Comparison of ENCODE assay signal across 15 cellular contexts in genomic region chr20:47241345-47241781, GRCh38.
A peak's percentile ranks its signal among the peaks of the same experiment; 100 is the strongest.
DNase-seq lines count a peak whose midpoint lies in the region; ATAC-seq and TF ChIP-seq lines count a peak whose summit lies in the region.
"Had no signal": no experiment of that assay in that cellular context is flagged by ENCODE, and none has a peak within 500 bp of the region (broad histone marks: within the 10 kb centered on the region; RNA-seq: fewer than 3 reads in every experiment).

No MANE protein-coding gene starts in this region.

- H3K27me3 Mint-ChIP-seq in memory B cell = no peaks in the 10 kb centered on the region
- no peaks in the 10 kb centered on the region for H3K27me3 Mint-ChIP-seq in CD4-positive, alpha-beta T cell
- H3K27me3 Mint-ChIP-seq: activated CD4-positive, alpha-beta memory T cell treated with anti-CD3 and anti-CD28 coated beads for 36 hours; activated naive CD4-positive, alpha-beta T cell treated with anti-CD3 and anti-CD28 coated beads, Interleukin-2, amount 50 U/mL, for 24 hours; naive B cell had no signal

- no peaks in the 10 kb centered on the region for H3K9me3 ChIP-seq in A673 (ENCODE audit: low read depth, low read length, poor library complexity, severe bottlenecking)
- no peaks in the 10 kb centered on the region for H3K9me3 ChIP-seq in body of pancreas
- no peaks in the 10 kb centered on the region for H3K9me3 ChIP-seq in CD4-positive, alpha-beta T cell (ENCODE audit: control insufficient read depth, low read length)
- H3K9me3 ChIP-seq: HAP-1 had no signal

- H3K9me3 Mint-ChIP-seq in memory B cell = no peaks in the 10 kb centered on the region
- H3K9me3 Mint-ChIP-seq in CD4-positive, alpha-beta T cell = no peaks in the 10 kb centered on the region
- H3K9me3 Mint-ChIP-seq: activated CD4-positive, alpha-beta memory T cell treated with anti-CD3 and anti-CD28 coated beads for 36 hours; activated naive CD4-positive, alpha-beta T cell treated with anti-CD3 and anti-CD28 coated beads, Interleukin-2, amount 50 U/mL, for 24 hours; naive B cell had no signal

- peaks cover 30% of the 10 kb centered on the region for H3K36me3 ChIP-seq in A673 (ENCODE audit: insufficient read depth, low read length, poor library complexity, severe bottlenecking)
- H3K36me3 ChIP-seq in body of pancreas (replicated peaks in 1 of 2; ENCODE audit: insufficient read depth in 1 of 2, low read depth in 2 of 2) = peaks cover 0 to 16% of the 10 kb centered on the region in 2 donors

- no peak overlapping the region for H3K4me3 ChIP-seq in A673 (ENCODE audit: low read depth, low read length, poor library complexity, severe bottlenecking)
- no peak overlapping the region for H3K4me3 ChIP-seq in body of pancreas
- H3K4me3 ChIP-seq: dorsolateral prefrontal cortex, HAP-1 had no signal

- peak overlapping the region; percentile 81 for H3K27ac Mint-ChIP-seq in memory B cell
- H3K27ac Mint-ChIP-seq in CD4-positive, alpha-beta T cell = no peak overlapping the region
- H3K27ac Mint-ChIP-seq: activated CD4-positive, alpha-beta memory T cell treated with anti-CD3 and anti-CD28 coated beads for 36 hours; activated naive CD4-positive, alpha-beta T cell treated with anti-CD3 and anti-CD28 coated beads, Interleukin-2, amount 50 U/mL, for 24 hours had no signal

- H3K27me3 ChIP-seq in A673 (replicated peaks; ENCODE audit: insufficient read depth, low read depth, low read length, poor library complexity) (no peaks in the 10 kb centered on the region), body of pancreas (no peaks in the 10 kb centered on the region)
- H3K27me3 ChIP-seq in CD4-positive, alpha-beta T cell (ENCODE audit: control insufficient read depth, insufficient read depth, low read length) = no peaks in the 10 kb centered on the region
- H3K27me3 ChIP-seq: dorsolateral prefrontal cortex had no signal

- H3K4me3 Mint-ChIP-seq in memory B cell = no peak overlapping the region
- no peak overlapping the region for H3K4me3 Mint-ChIP-seq in CD4-positive, alpha-beta T cell
- H3K4me3 Mint-ChIP-seq: activated CD4-positive, alpha-beta memory T cell treated with anti-CD3 and anti-CD28 coated beads for 36 hours; activated naive CD4-positive, alpha-beta T cell treated with anti-CD3 and anti-CD28 coated beads, Interleukin-2, amount 50 U/mL, for 24 hours; naive B cell had no signal

- peaks cover 3% of the 10 kb centered on the region for H3K4me1 Mint-ChIP-seq in memory B cell
- H3K4me1 Mint-ChIP-seq in CD4-positive, alpha-beta T cell (ENCODE audit: low read depth) = no peaks in the 10 kb centered on the region

- CTCF ChIA-PET in A673 (lab: Charles Lee) = no interaction called here
- CTCF ChIA-PET in CD4-positive, alpha-beta T cell (lab: Charles Lee) = no interaction called here

- TF ChIP-seq POLR2A in body of pancreas (IDR thresholded peaks at IDR 0.05) = no peak

- 86 to 91% methylated on average over 8 of the region's 8 CpGs for WGBS in body of pancreas, 2 donors

- H3K4me1 ChIP-seq in A673 (ENCODE audit: insufficient read depth, low read length, poor library complexity, severe bottlenecking) (no peaks in the 10 kb centered on the region), body of pancreas (peaks cover 10% of the 10 kb centered on the region)
- H3K4me1 ChIP-seq: HAP-1 had no signal

- H3K27ac ChIP-seq in A673 (ENCODE audit: low read depth, low read length, poor library complexity, severe bottlenecking) (no peak overlapping the region), body of pancreas (no peak overlapping the region)
- H3K27ac ChIP-seq in CD4-positive, alpha-beta T cell (ENCODE audit: low read depth, low read length) = no peak overlapping the region

- H3K36me3 Mint-ChIP-seq in memory B cell = peaks cover 43% of the 10 kb centered on the region
- H3K36me3 Mint-ChIP-seq in CD4-positive, alpha-beta T cell (ENCODE audit: low read depth) = peaks cover 83% of the 10 kb centered on the region

- POLR2A ChIA-PET in A673 (lab: Charles Lee; ENCODE audit: low non-redundant PET) = no interaction called here
- POLR2A ChIA-PET in CD4-positive, alpha-beta T cell (lab: Charles Lee) = no interaction called here

- TF ChIP-seq CTCF in A673 (conservative IDR thresholded peaks at IDR 0.05; ENCODE audit: low read depth, low read length) = no peak
- TF ChIP-seq CTCF in body of pancreas (IDR thresholded peaks at IDR 0.05) = no peak
- no peak for TF ChIP-seq CTCF in CD4-positive, alpha-beta T cell (IDR thresholded peaks at IDR 0.05)

- DNase-seq in A673 (ENCODE audit: low spot score) = no peak
- DNase-seq in HS-5 (ENCODE audit: low read depth) = peak; percentile 100
- DNase-seq in body of pancreas = peak in 1 of 4 donors; percentile 28
- no peak for DNase-seq in memory B cell (ENCODE audit: low spot score in 2 of 2)
- no peak for DNase-seq in CD4-positive, alpha-beta T cell
- DNase-seq: ACHN; activated CD4-positive, alpha-beta memory T cell treated with anti-CD3 and anti-CD28 coated beads for 36 hours; dorsolateral prefrontal cortex; Kasumi-1; naive B cell had no signal

- ATAC-seq in body of pancreas = peak; percentile 47
- no peak for ATAC-seq in memory B cell (ENCODE audit: low read depth)
- no peak for ATAC-seq in HG03354 (IDR thresholded peaks at IDR 0.05; ENCODE audit: poor library complexity, severe bottlenecking, unreplicated experiment)
- no peak for ATAC-seq in CD4-positive, alpha-beta T cell (ENCODE audit: poor library complexity)
- ATAC-seq in GM18873 (IDR thresholded peaks at IDR 0.05; ENCODE audit: low FRiP score, unreplicated experiment) = no peak
- ATAC-seq in HG02623 (IDR thresholded peaks at IDR 0.05; ENCODE audit: unreplicated experiment) = no peak

- TSS peak; percentile 40 for BruUV-seq in A673 (replicated peaks; lab: Mats Ljungman, UMichigan)

- intact Hi-C loops in A673 (cut with micrococcal nuclease; ENCODE audit: unreplicated experiment) = no loop called here
- intact Hi-C loops in body of pancreas (cut with DNase I) = no loop called here
- intact Hi-C loops in CD4-positive, alpha-beta T cell (cut with DNase I, micrococcal nuclease) = no loop called here
